Comparison of ENCODE assay signal across 24 cellular contexts in the genomic region with DNA sequence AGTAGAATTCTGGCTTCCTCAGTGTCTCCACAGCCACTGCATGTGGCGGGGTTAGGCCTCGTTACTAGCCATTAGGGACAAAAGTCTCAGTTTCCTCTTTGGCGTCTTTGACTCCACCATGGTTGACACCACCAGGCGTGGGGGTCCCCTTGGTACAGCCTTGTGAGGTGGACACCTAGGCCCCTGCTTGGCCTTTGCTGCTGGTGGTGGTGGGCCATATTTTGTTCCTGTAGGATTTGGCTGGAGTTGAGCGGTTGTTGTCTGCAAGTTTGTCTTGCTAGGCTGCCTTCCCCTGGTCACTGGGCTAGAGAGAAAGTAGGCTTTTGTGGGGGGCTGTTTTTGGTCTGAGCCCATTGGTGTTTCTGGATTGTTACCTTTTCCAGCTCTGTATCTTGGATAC.
"Had no signal": no experiment of that assay in that cellular context is flagged by ENCODE, and none has a peak within 500 bp of the region (broad histone marks: within the 10 kb centered on the region; RNA-seq: fewer than 3 reads in every experiment).

No MANE protein-coding gene starts in this region.

- H3K4me3 Mint-ChIP-seq: dendritic cell treated with granulocyte-macrophage colony-stimulating factor and Interleukin-4, amounts not matched to agents 40 ng/mL and 50 ng/mL, for 4 days; effector memory CD8-positive, alpha-beta T cell; endodermal cell had no signal

- H3K4me1 ChIP-seq: colonic mucosa, foreskin keratinocyte, gastrocnemius medialis, gastroesophageal sphincter had no signal

- H3K27me3 ChIP-seq: colonic mucosa, dorsolateral prefrontal cortex, esophagus muscularis mucosa, esophagus squamous epithelium, gastrocnemius medialis, gastroesophageal sphincter, heart left ventricle, heart right ventricle had no signal

- H3K4me3 ChIP-seq: colonic mucosa, coronary artery, dorsolateral prefrontal cortex, esophagus muscularis mucosa, esophagus squamous epithelium, gastrocnemius medialis, gastroesophageal sphincter, heart left ventricle, heart right ventricle had no signal

- H3K9me3 ChIP-seq: colonic mucosa, esophagus muscularis mucosa, esophagus squamous epithelium, gastrocnemius medialis, gastroesophageal sphincter had no signal

- H3K9me3 Mint-ChIP-seq: dendritic cell treated with granulocyte-macrophage colony-stimulating factor and Interleukin-4, amounts not matched to agents 40 ng/mL and 50 ng/mL, for 4 days; effector memory CD8-positive, alpha-beta T cell had no signal

- H3K27ac Mint-ChIP-seq: dendritic cell treated with granulocyte-macrophage colony-stimulating factor and Interleukin-4, amounts not matched to agents 40 ng/mL and 50 ng/mL, for 4 days; effector memory CD8-positive, alpha-beta T cell; endodermal cell had no signal

- ATAC-seq: effector memory CD8-positive, alpha-beta T cell; esophagus mucosa; foreskin keratinocyte; gastrocnemius medialis; gastroesophageal sphincter; heart left ventricle; heart right ventricle had no signal

- H3K27ac ChIP-seq: colonic mucosa, coronary artery, dorsolateral prefrontal cortex, epithelial cell of prostate, esophagus muscularis mucosa, esophagus squamous epithelium, foreskin keratinocyte, gastrocnemius medialis, gastroesophageal sphincter, heart left ventricle, heart right ventricle had no signal

- H3K4me1 Mint-ChIP-seq: endodermal cell had no signal

- DNase-seq: colonic mucosa; cortex of kidney; dermis blood vessel endothelial cell; dorsolateral prefrontal cortex; effector CD4-positive, alpha-beta T cell; effector CD8-positive, alpha-beta T cell; effector memory CD4-positive, alpha-beta T cell; effector memory CD8-positive, alpha-beta T cell; endodermal cell; erythroblast; esophagus squamous epithelium; foreskin fibroblast; foreskin keratinocyte; foreskin melanocyte; gastrocnemius medialis; glutamatergic neuron; heart left ventricle; heart right ventricle had no signal

- H3K27me3 Mint-ChIP-seq: effector memory CD8-positive, alpha-beta T cell had no signal

- H3K36me3 ChIP-seq: colonic mucosa, esophagus muscularis mucosa, esophagus squamous epithelium, gastrocnemius medialis, gastroesophageal sphincter, heart left ventricle, heart right ventricle had no signal
